ENCODE assay signal across 25 cellular contexts in genomic region chr16:74734361-74735161, GRCh38. TPM values are rescaled to one million over a fixed set of nuclear protein-coding genes. Genes with fewer than 3 reads are reported as not detected.
DNase-seq lines count a peak whose midpoint lies in the region; ATAC-seq, FAIRE-seq and TF ChIP-seq lines count a peak whose summit lies in the region.
"Had no signal": no experiment of that assay in that cellular context is flagged by ENCODE, and none has a peak within 500 bp of the region (broad histone marks: within the 10 kb centered on the region; RNA-seq: fewer than 3 reads in every experiment).

No MANE protein-coding gene starts in this region.

- H3K14ac ChIP-seq in IMR-90 (replicated peaks; ENCODE audit: low read depth, low read length), result no peak overlapping the region; the same call in 1 of the 2 replicates

- H2BK5ac ChIP-seq in IMR-90 (ENCODE audit: low read depth, low read length, poor library complexity, severe bottlenecking), result no peak overlapping the region

- H3K18ac ChIP-seq in IMR-90 (ENCODE audit: low read depth, low read length), result no peak overlapping the region; the same call in 1 of the 2 replicates

- H3K56ac ChIP-seq in IMR-90 (ENCODE audit: extremely low read depth, insufficient read depth, low read length), result peak overlapping the region; percentile 32; the same call in 1 of the 2 replicates

- no peaks in the 10 kb centered on the region for H3K36me3 Mint-ChIP-seq in endothelial cell (ENCODE audit: low read depth, unreplicated experiment)
- H3K36me3 Mint-ChIP-seq in neural crest cell (ENCODE audit: low read depth), result no peaks in the 10 kb centered on the region
- H3K36me3 Mint-ChIP-seq in CD14-positive monocyte, result no peaks in the 10 kb centered on the region

- WGBS in A549 (ENCODE audit: missing lambda C conversion rate), result 64% methylated on average over 21 of the region's 21 CpGs
- 39% methylated on average over 5 of the region's 21 CpGs; no CpG with 5 or more reads in 1 of the 2 experiments for WGBS in IMR-90 (ENCODE audit: extremely low coverage in 2 of 2, insufficient read length in 1 of 2), 2 experiments

- dilution Hi-C loops in IMR-90 (cut with HindIII; ENCODE audit: low sequenced_read_pairs, unreplicated experiment), result no loop called here

- peak overlapping the region; percentile 28 for H3K4me3 Mint-ChIP-seq in endothelial cell (ENCODE audit: unreplicated experiment)
- no peak overlapping the region for H3K4me3 Mint-ChIP-seq in neural crest cell
- no peak overlapping the region for H3K4me3 Mint-ChIP-seq in CD14-positive monocyte
- H3K4me3 Mint-ChIP-seq: activated CD4-positive, alpha-beta T cell treated with anti-CD3 and anti-CD28 coated beads, Interleukin-2, amount 10 ng/mL, durations not matched to agents 24 days and 14 days had no signal

- H3K27ac ChIP-seq in A549 (peak overlapping the region; percentile 31 to 91; a peak in 5 of 6 replicates), IMR-90 (ENCODE audit: insufficient read depth, low read length) (no peak overlapping the region), uterus (no peak overlapping the region)
- H3K27ac ChIP-seq: BLaER1, gastrocnemius medialis, upper lobe of left lung had no signal

- peaks cover 3% of the 10 kb centered on the region; the same call in 1 of the 2 replicates for H3K27me3 ChIP-seq in IMR-90 (ENCODE audit: control insufficient read depth, insufficient read depth, low read length)
- no peaks in the 10 kb centered on the region for H3K27me3 ChIP-seq in uterus
- H3K27me3 ChIP-seq: BLaER1, upper lobe of left lung had no signal

- DNase-seq in A549 (ENCODE audit: low read depth in 1 of 2, low spot score in 1 of 2), result no peak
- DNase-seq in IMR-90, result no peak
- no peak for DNase-seq in endothelial cell (ENCODE audit: low spot score)
- DNase-seq in neural crest cell (ENCODE audit: low read depth, low spot score), result no peak
- DNase-seq in CD14-positive monocyte (ENCODE audit: low spot score), result no peak
- no peak for DNase-seq in uterus
- no peak for DNase-seq in SK-N-DZ (ENCODE audit: low spot score)
- DNase-seq: activated CD4-positive, alpha-beta T cell treated with anti-CD3 and anti-CD28 coated beads, Interleukin-2, amount 10 ng/mL, durations not matched to agents 24 days and 14 days; activated CD8-positive, alpha-beta memory T cell treated with anti-CD3 and anti-CD28 coated beads, Interleukin-2, amount 50 U/mL, for 4 hours; gastrocnemius medialis; GF-D8; KBM-7; left ventricle myocardium superior; NCI-H2029; NCI-H510A treated with DMSO at 0.1 percent for 48 hours; occipital lobe; right cardiac atrium; stimulated activated naive CD4-positive, alpha-beta T cell had no signal

- no peaks in the 10 kb centered on the region for H4K20me1 ChIP-seq in IMR-90 (ENCODE audit: insufficient read depth, low read length)
- H4K20me1 ChIP-seq: BLaER1 had no signal

- peak overlapping the region; percentile 3; the same call in 1 of the 2 replicates for H3K4ac ChIP-seq in IMR-90 (ENCODE audit: low read depth, low read length)

- H2BK15ac ChIP-seq in IMR-90 (ENCODE audit: low read depth, low read length), result no peak overlapping the region

- TF ChIP-seq POLR2A in A549 (IDR thresholded peaks at IDR 0.05; ENCODE audit: low read length), result no peak
- no peak for TF ChIP-seq POLR2A in IMR-90 (IDR thresholded peaks at IDR 0.05; ENCODE audit: low read depth, low read length)
- TF ChIP-seq POLR2A in uterus (IDR thresholded peaks at IDR 0.05), result no peak

- H3K4me1 Mint-ChIP-seq in endothelial cell (ENCODE audit: unreplicated experiment), result peaks cover 13% of the 10 kb centered on the region
- H3K4me1 Mint-ChIP-seq in neural crest cell, result peaks cover 12% of the 10 kb centered on the region
- no peaks in the 10 kb centered on the region for H3K4me1 Mint-ChIP-seq in CD14-positive monocyte

- CTCF ChIA-PET in A549 (lab: Yijun Ruan, JAX), result interaction anchor here (0.8 to 7.1 kb wide), 3 partner anchors 31 to 128 kb away, joined by 3 to 43 read pairs (median 9); no protein-coding TSS in a partner anchor
- CTCF ChIA-PET in IMR-90 (lab: Yijun Ruan, JAX), result interaction anchor here (1.4 kb wide), 1 partner anchor 9 kb away, joined by 8 read pairs; no protein-coding TSS in a partner anchor

- H3K9me3 Mint-ChIP-seq in endothelial cell (ENCODE audit: unreplicated experiment), result no peaks in the 10 kb centered on the region
- no peaks in the 10 kb centered on the region for H3K9me3 Mint-ChIP-seq in neural crest cell
- no peaks in the 10 kb centered on the region for H3K9me3 Mint-ChIP-seq in CD14-positive monocyte
- H3K9me3 Mint-ChIP-seq: activated CD4-positive, alpha-beta T cell treated with anti-CD3 and anti-CD28 coated beads, Interleukin-2, amount 10 ng/mL, durations not matched to agents 24 days and 14 days had no signal

- POLR2A ChIA-PET in A549 (lab: Yijun Ruan, JAX) (no interaction called here), IMR-90 (lab: Charles Lee; ENCODE audit: unreplicated experiment) (no interaction called here)

- H3K27ac Mint-ChIP-seq in endothelial cell (ENCODE audit: unreplicated experiment) (no peak overlapping the region), neural crest cell (ENCODE audit: unreplicated experiment) (peak overlapping the region; percentile 78), CD14-positive monocyte (no peak overlapping the region)
- H3K27ac Mint-ChIP-seq: activated CD4-positive, alpha-beta T cell treated with anti-CD3 and anti-CD28 coated beads, Interleukin-2, amount 10 ng/mL, durations not matched to agents 24 days and 14 days had no signal

- TF ChIP-seq RAD21 in A549 (conservative IDR thresholded peaks at IDR 0.05 in 1 of 2, IDR thresholded peaks at IDR 0.05 in 1 of 2), result no peak
- TF ChIP-seq RAD21 in IMR-90 (IDR thresholded peaks at IDR 0.05; ENCODE audit: low read length), result no peak

- peak overlapping the region; percentile 43 to 57; a peak in 3 of 4 replicates for H4K8ac ChIP-seq in IMR-90 (ENCODE audit: low read depth in 2 of 2, low read length in 2 of 2)

- H2AK5ac ChIP-seq in IMR-90 (ENCODE audit: low read depth, low read length), result peak overlapping the region; percentile 75; the same call in 1 of the 2 replicates

- H3K23ac ChIP-seq in IMR-90 (ENCODE audit: low read depth, low read length), result no peak overlapping the region

- FAIRE-seq in A549 (lab: Jason Lieb, UNC), result no peak
- FAIRE-seq: A204.1, bronchial epithelial cell, D721Med had no signal

- TF ChIP-seq EP300 in A549 (IDR thresholded peaks at IDR 0.05), result no peak

- H3K27me3 Mint-ChIP-seq in endothelial cell (ENCODE audit: unreplicated experiment) (peaks cover 1% of the 10 kb centered on the region), neural crest cell (ENCODE audit: low read depth) (no peaks in the 10 kb centered on the region), CD14-positive monocyte (ENCODE audit: low read depth in 3 of 3) (peaks cover 4 to 14% (median 9%) of the 10 kb centered on the region in 3 donors)
- H3K27me3 Mint-ChIP-seq: activated CD4-positive, alpha-beta T cell treated with anti-CD3 and anti-CD28 coated beads, Interleukin-2, amount 10 ng/mL, durations not matched to agents 24 days and 14 days had no signal

- in situ Hi-C loops in IMR-90 (cut with MboI; ENCODE audit: low sequenced_read_pairs), result no loop called here

- H3K36me3 ChIP-seq in IMR-90 (ENCODE audit: control insufficient read depth, insufficient read depth, low read length) (no peaks in the 10 kb centered on the region), uterus (no peaks in the 10 kb centered on the region)
- H3K36me3 ChIP-seq: BLaER1, gastrocnemius medialis, upper lobe of left lung had no signal

- H2BK120ac ChIP-seq in IMR-90 (ENCODE audit: low read depth, low read length), result no peak overlapping the region; the same call in 1 of the 2 replicates

- H3K4me3 ChIP-seq in A549 (no peak overlapping the region), IMR-90 (ENCODE audit: insufficient read depth, low read depth, low read length) (no peak overlapping the region), uterus (no peak overlapping the region)
- H3K4me3 ChIP-seq: BLaER1, gastrocnemius medialis, upper lobe of left lung had no signal

- no peaks in the 10 kb centered on the region for H3K79me1 ChIP-seq in IMR-90 (ENCODE audit: low read depth in 1 of 2, low read length in 2 of 2)

- no peak overlapping the region for H3K9ac ChIP-seq in IMR-90 (ENCODE audit: low read depth, low read length)
- H3K9ac ChIP-seq: BLaER1 had no signal

- no TSS peak for BruUV-seq in IMR-90 (replicated peaks; lab: Mats Ljungman, UMichigan)

- intact Hi-C loops in IMR-90 (cut with micrococcal nuclease), result no loop called here
- intact Hi-C loops in CD14-positive monocyte (cut with micrococcal nuclease), result no loop called here
- intact Hi-C loops in uterus (cut with DNase I; ENCODE audit: low total_unique reads), result no loop called here

- H3K9me3 ChIP-seq in A549 (no peaks in the 10 kb centered on the region), IMR-90 (ENCODE audit: control insufficient read depth, insufficient read depth, low read length) (no peaks in the 10 kb centered on the region), uterus (no peaks in the 10 kb centered on the region)
- H3K9me3 ChIP-seq: BLaER1, gastrocnemius medialis, upper lobe of left lung had no signal

- peak overlapping the region; percentile 39; the same call in 1 of the 2 replicates for H4K5ac ChIP-seq in IMR-90 (ENCODE audit: low read depth, low read length)

- ATAC-seq in A549 (no peak), IMR-90 (ENCODE audit: low read depth) (peak; percentile 59), GM18520 (IDR thresholded peaks at IDR 0.05; ENCODE audit: unreplicated experiment) (no peak)
- ATAC-seq: esophagus mucosa, gastrocnemius medialis, left ventricle myocardium superior, right cardiac atrium had no signal

- H2AFZ ChIP-seq in IMR-90 (replicated peaks; ENCODE audit: low read length, poor library complexity), result peak overlapping the region; percentile 79

- H3K4me1 ChIP-seq in A549, result peaks cover 64% of the 10 kb centered on the region
- peaks cover 17% of the 10 kb centered on the region for H3K4me1 ChIP-seq in IMR-90 (ENCODE audit: control insufficient read depth, insufficient read depth, low read length)
- H3K4me1 ChIP-seq in uterus, result no peaks in the 10 kb centered on the region
- H3K4me1 ChIP-seq: gastrocnemius medialis had no signal

- no peak overlapping the region; the same call in 1 of the 2 replicates for H2BK20ac ChIP-seq in IMR-90 (ENCODE audit: low read depth, low read length)

- peak overlapping the region; percentile 74 for H2AK9ac ChIP-seq in IMR-90 (replicated peaks; ENCODE audit: low read depth, low read length, poor library complexity)

- H3K9me1 ChIP-seq in IMR-90 (ENCODE audit: insufficient read depth, low read length), result peaks cover 3% of the 10 kb centered on the region; the same call in 1 of the 2 replicates

- H3K4me2 ChIP-seq in A549, result peak overlapping the region; percentile 21
- no peak overlapping the region; the same call in 1 of the 2 replicates for H3K4me2 ChIP-seq in IMR-90 (ENCODE audit: low read depth, low read length)
- H3K4me2 ChIP-seq: BLaER1 had no signal

- TF ChIP-seq CTCF in A549 (IDR thresholded peaks at IDR 0.05) (no peak), IMR-90 (conservative IDR thresholded peaks at IDR 0.05; ENCODE audit: low read depth, low read length) (no peak), endothelial cell (IDR thresholded peaks at IDR 0.05; ENCODE audit: unreplicated experiment) (no peak), neural crest cell (conservative IDR thresholded peaks at IDR 0.05) (no peak), CD14-positive monocyte (IDR thresholded peaks at IDR 0.05) (no peak), uterus (IDR thresholded peaks at IDR 0.05) (no peak)

- no peak overlapping the region; the same call in 1 of the 2 replicates for H4K91ac ChIP-seq in IMR-90 (ENCODE audit: insufficient read depth, low read depth, low read length)

RNA-seq across cellular contexts. Expression of gene MLKL, which starts 33.9 kb away (rescaled TPM):
- 17.9 and 18.8 TPM in 2 replicates for polyA plus RNA-seq in A549 (2011; rRNA removed)
- polyA plus RNA-seq in A549 (2012; cell fraction: cytosol; rRNA removed), result 9.6 and 10.2 TPM in 2 replicates
- polyA plus RNA-seq in A549 (2012; cell fraction: nucleus; rRNA removed), result 11.6 and 14.2 TPM in 2 replicates
- 12.3 to 14.3 TPM (median 12.6 TPM) in 3 replicates for polyA plus RNA-seq in A549 (2017; fragmentation: RNase III; extraction: RNeasy Plus Mini Kit Qiagen cat#74134 plus additional on column Dnase treatment)
- 6.2 and 8.9 TPM in 2 replicates for polyA minus RNA-seq in A549 (2011; rRNA and poly(A)+ RNA removed)
- total RNA-seq in IMR-90 (2012; rRNA removed), result 4.2 and 4.5 TPM in 2 replicates
- polyA plus RNA-seq in IMR-90 (2012; rRNA removed), result 3.6 and 3.7 TPM in 2 replicates
- polyA plus RNA-seq in IMR-90 (2012; cell fraction: cytosol; rRNA removed), result 1.2 and 1.6 TPM in 2 replicates
- 3.8 and 14.0 TPM in 2 replicates for polyA plus RNA-seq in IMR-90 (2012; cell fraction: nucleus; rRNA removed; ENCODE audit: low replicate concordance)
- total RNA-seq in endothelial cell (ENCODE audit: unreplicated experiment), result 12.3 TPM
- not detected in 2 replicates for total RNA-seq in neural crest cell
- polyA plus RNA-seq in CD14-positive monocyte, result 10 to 100 TPM; 33.6 to 37.8 TPM
- total RNA-seq in uterus, result 10 to 100 TPM in 1 of 4 donors, 1 to 10 TPM in 3; 3.8 to 19.4 (median 7.6) TPM
- polyA plus RNA-seq in SK-N-DZ (2014; cell fraction: cytosol; rRNA removed), result not detected in 2 replicates
- polyA plus RNA-seq in SK-N-DZ (2014; cell fraction: nucleus; rRNA removed), result not detected in 2 replicates

RNA-seq across cellular contexts. Expression of gene FA2H, which starts 40.1 kb away (rescaled TPM):
- polyA plus RNA-seq in A549 (2011; rRNA removed) (7.1 and 11.0 TPM in 2 replicates), A549 (2017; fragmentation: RNase III; extraction: RNeasy Plus Mini Kit Qiagen cat#74134 plus additional on column Dnase treatment) (5.3 to 9.2 TPM (median 5.6 TPM) in 3 replicates), IMR-90 (2012; rRNA removed) (not detected in 2 replicates), CD14-positive monocyte (not detected)
- polyA plus RNA-seq in A549 (2012; cell fraction: cytosol; rRNA removed), result 9.9 and 14.4 TPM in 2 replicates
- 15.7 and 23.4 TPM in 2 replicates for polyA plus RNA-seq in A549 (2012; cell fraction: nucleus; rRNA removed)
- polyA minus RNA-seq in A549 (2011; rRNA and poly(A)+ RNA removed), result 15.0 and 20.6 TPM in 2 replicates
- total RNA-seq in IMR-90 (2012; rRNA removed) (not detected in 2 replicates), endothelial cell (ENCODE audit: unreplicated experiment) (not detected), neural crest cell (not detected in 2 replicates), uterus (not detected)
- 0.01 TPM in 1 of 2 replicates, not detected in the other for polyA plus RNA-seq in IMR-90 (2012; cell fraction: cytosol; rRNA removed)
- 0.02 TPM in 1 of 2 replicates, not detected in the other for polyA plus RNA-seq in IMR-90 (2012; cell fraction: nucleus; rRNA removed; ENCODE audit: low replicate concordance)
- polyA plus RNA-seq in SK-N-DZ (2014; cell fraction: cytosol; rRNA removed), result not detected in 2 replicates
- not detected in 2 replicates for polyA plus RNA-seq in SK-N-DZ (2014; cell fraction: nucleus; rRNA removed)
- total RNA-seq: activated CD4-positive, alpha-beta T cell treated with anti-CD3 and anti-CD28 coated beads, Interleukin-2, amount 10 ng/mL, durations not matched to agents 24 days and 14 days had no signal

Comparison
In these comparisons a context has a peak if more than half of its experiments do, and no peak if none do; other contexts are left out.
1. H3K27ac ChIP-seq: peak in A549 (2 of 2); none in IMR-90 (single experiment) and uterus (0 of 2).